ENCODE assay signal across 29 cellular contexts in genomic region chr1:160975026-160975425, GRCh38. TPM values are rescaled to one million over a fixed set of nuclear protein-coding genes. Genes with fewer than 3 reads are reported as not detected.
DNase-seq lines count a peak whose midpoint lies in the region; ATAC-seq, FAIRE-seq and TF ChIP-seq lines count a peak whose summit lies in the region.
"Had no signal": no experiment of that assay in that cellular context is flagged by ENCODE, and none has a peak within 500 bp of the region (broad histone marks: within the 10 kb centered on the region; RNA-seq: fewer than 3 reads in every experiment).

No MANE protein-coding gene starts in this region.

- POLR2A ChIA-PET in GM12878 (lab: Charles Lee): interaction anchor here (1.0 kb wide), 1 partner anchor 21 kb away, joined by 3 read pairs; the partner anchor contains the start of gene ITLN2

- TF ChIP-seq CTCF in GM12865 (IDR thresholded peaks at IDR 0.05; ENCODE audit: insufficient read depth, low read depth, low read length, missing control alignments) (no peak), GM12878 (IDR thresholded peaks at IDR 0.05 in 2 of 3, conservative IDR thresholded peaks at IDR 0.05 in 1 of 3; ENCODE audit: control insufficient read depth in 2 of 3, extremely low read depth in 1 of 3, insufficient read depth in 1 of 3, low read depth in 3 of 3, low read length in 3 of 3) (no peak), osteoblast (IDR thresholded peaks at IDR 0.05; ENCODE audit: extremely low read depth, low read depth, low read length) (no peak)

- H3K36me3 ChIP-seq in GM12878 (ENCODE audit: control insufficient read depth in 2 of 2, insufficient read depth in 2 of 2, low read length in 1 of 2): no peaks in the 10 kb centered on the region
- no peaks in the 10 kb centered on the region for H3K36me3 ChIP-seq in osteoblast (ENCODE audit: insufficient read depth, low read length)
- H3K36me3 ChIP-seq: SJSA1 had no signal

- intact Hi-C loops in GM12878 (cut with micrococcal nuclease; ENCODE audit: unreplicated experiment): no loop called here

- no peak for TF ChIP-seq RAD21 in GM12878 (IDR thresholded peaks at IDR 0.05; ENCODE audit: insufficient read depth, low read depth, low read length)

- H3K4me3 ChIP-seq in GM12865 (ENCODE audit: low read depth, low read length) (no peak overlapping the region), GM12878 (no peak overlapping the region; the same call in 1 of the 2 replicates), osteoblast (ENCODE audit: insufficient read depth, low read length) (no peak overlapping the region)
- H3K4me3 ChIP-seq: PC-9, SJSA1 had no signal

- H3K79me2 ChIP-seq in GM12878 (ENCODE audit: control insufficient read depth, insufficient read depth, low read length) (no peaks in the 10 kb centered on the region), osteoblast (ENCODE audit: insufficient read depth, low read length) (no peaks in the 10 kb centered on the region)

- no peak for TF ChIP-seq EP300 in GM12878 (IDR thresholded peaks at IDR 0.05; ENCODE audit: borderline replicate concordance in 1 of 2, control insufficient read depth in 1 of 2, low read depth in 2 of 2, low read length in 2 of 2)

- H3K9me3 ChIP-seq in GM12878 (replicated peaks; ENCODE audit: control insufficient read depth, insufficient read depth, low read length) (no peaks in the 10 kb centered on the region), osteoblast (ENCODE audit: low read depth, low read length) (no peaks in the 10 kb centered on the region)
- H3K9me3 ChIP-seq: SJSA1 had no signal

- CTCF ChIA-PET in GM12878 (lab: Yijun Ruan, JAX): interaction anchor here (1.2 to 11.0 kb wide), 5 partner anchors 8 to 197 kb away, joined by 3 to 94 read pairs (median 4); partner anchors contain the start of gene ITLN2

- H3K27ac ChIP-seq in GM12878 (ENCODE audit: control insufficient read depth, insufficient read depth) (no peak overlapping the region), osteoblast (ENCODE audit: low read depth, low read length) (no peak overlapping the region)
- H3K27ac ChIP-seq: PC-9, SJSA1 had no signal

- WGBS in GM12878 (ENCODE audit: insufficient coverage, insufficient replicate concordance, low lambda C conversion rate, missing lambda C conversion rate): 34% methylated on average over 2 of the region's 2 CpGs

- H3K4me1 ChIP-seq in GM12878 (ENCODE audit: control insufficient read depth, insufficient read depth, low read length) (peaks cover 14% of the 10 kb centered on the region), osteoblast (ENCODE audit: insufficient read depth, low read length) (no peaks in the 10 kb centered on the region)
- H3K4me1 ChIP-seq: SJSA1 had no signal

- TF ChIP-seq POLR2A in GM12878 (IDR thresholded peaks at IDR 0.05; ENCODE audit: low read depth, low read length): no peak

- H3K9ac ChIP-seq in GM12878 (ENCODE audit: control insufficient read depth, insufficient read depth, low read length): no peak overlapping the region

- no peaks in the 10 kb centered on the region for H4K20me1 ChIP-seq in GM12878 (ENCODE audit: control insufficient read depth, insufficient read depth)
- no peaks in the 10 kb centered on the region for H4K20me1 ChIP-seq in osteoblast (ENCODE audit: insufficient read depth, low read length)

- ATAC-seq in GM12878 (peak; percentile 83), GM19455 (IDR thresholded peaks at IDR 0.05; ENCODE audit: unreplicated experiment) (no peak), HG03457 (IDR thresholded peaks at IDR 0.05; ENCODE audit: unreplicated experiment) (no peak)
- ATAC-seq: HCT116, T-cell had no signal

- H3K27me3 ChIP-seq in GM12878 (replicated peaks in 1 of 2; ENCODE audit: control insufficient read depth in 2 of 2, insufficient read depth in 2 of 2, low read length in 1 of 2): no peaks in the 10 kb centered on the region
- H3K27me3 ChIP-seq in osteoblast (ENCODE audit: insufficient read depth, low read length): no peaks in the 10 kb centered on the region

- in situ Hi-C loops in GM12878 (cut with MboI): no loop called here

- FAIRE-seq in GM18507 (lab: Jason Lieb, UNC) (peak; percentile 48), GM19239 (lab: Jason Lieb, UNC) (peak; percentile 33), GM12878 (lab: Jason Lieb, UNC) (peak; percentile 35)
- FAIRE-seq: GM12892, H1 had no signal

- DNase-seq in GM12865 (ENCODE audit: low read depth) (peak; percentile 64), GM18507 (ENCODE audit: extremely low spot score, insufficient read length, low read depth) (no peak), GM19239 (ENCODE audit: insufficient read length, low spot score) (no peak), GM12878 (ENCODE audit: low read depth, low spot score) (peak; percentile 57), SKM-1 (lab: John Stamatoyannopoulos, UW; ENCODE audit: unreplicated experiment) (no peak), osteoblast (ENCODE audit: insufficient read length, low spot score, missing footprints) (no peak)
- DNase-seq: CD8-positive, alpha-beta memory T cell; DND-41; KBM-7; NCI-H1105 treated with DMSO at 0.1 percent for 48 hours; NCI-H146; NCI-H1930; NCI-H446 treated with DMSO at 0.1 percent for 48 hours; NCI-H526; NCI-H82; PC-9; Right ventricle myocardium superior; RPMI8226; T-cell had no signal

- RAD21 ChIA-PET in GM12878 (lab: Charles Lee; ENCODE audit: unreplicated experiment): interaction anchor here (0.7 to 1.6 kb wide), 4 partner anchors 23 to 295 kb away, joined by 3 to 4 read pairs (median 3); partner anchors contain the start of gene ARHGAP30

- peak overlapping the region; percentile 36 for H3K4me2 ChIP-seq in GM12878 (ENCODE audit: control insufficient read depth, insufficient read depth)
- H3K4me2 ChIP-seq in osteoblast (ENCODE audit: insufficient read depth, low read length): no peak overlapping the region
- H3K4me2 ChIP-seq: PC-9 had no signal

- SMC1A ChIA-PET in GM12878 (lab: Charles Lee; ENCODE audit: uncharacterized antibody, unreplicated experiment): interaction anchor here (0.8 to 4.9 kb wide), 5 partner anchors 23 to 248 kb away, joined by 3 to 21 read pairs (median 3); partner anchors contain the start of gene KLHDC9

- no TSS peak for BruUV-seq in GM12878 (replicated peaks; lab: Mats Ljungman, UMichigan)

- H2AFZ ChIP-seq in GM12878 (ENCODE audit: control insufficient read depth, low read depth, low read length) (no peak overlapping the region), osteoblast (ENCODE audit: low read length) (no peak overlapping the region)
- H2AFZ ChIP-seq: PC-9 had no signal

TF ChIP-seq in GM12878, 131 proteins besides CTCF, POLR2A, EP300 and RAD21 (continues in another document):
- TF ChIP-seq ZNF24 (IDR thresholded peaks at IDR 0.05): no peak
- TF ChIP-seq CREB1 (IDR thresholded peaks at IDR 0.05; ENCODE audit: low read depth): no peak
- peak; percentile 92 for TF ChIP-seq MTA2 (IDR thresholded peaks at IDR 0.05; ENCODE audit: low read depth)

RNA-seq across cellular contexts. Expression of gene ITLN2, which starts 20.4 kb away (rescaled TPM):
- not detected in 2 replicates for total RNA-seq in GM12878 (2013; cell fraction: nucleolus; rRNA removed)
- total RNA-seq in GM12878 (2014; rRNA removed): not detected in 2 replicates
- total RNA-seq in GM12878 (2014; rRNA removed; fragmentation: Illumina TruSeq; extraction: Trizol): not detected in 2 replicates
- total RNA-seq in GM12878 (2021): not detected in 2 replicates
- polyA plus RNA-seq in GM12878 (2011; ENCODE audit: low read depth): not detected
- polyA plus RNA-seq in GM12878 (2011; rRNA removed): 0.07 TPM in 1 of 2 replicates, not detected in the other
- polyA plus RNA-seq in GM12878 (2011; cell fraction: cytosol; rRNA removed): 0.10 TPM in 1 of 2 replicates, not detected in the other
- 0.12 and 0.18 TPM in 2 replicates for polyA plus RNA-seq in GM12878 (2011; cell fraction: nucleus; rRNA removed)
- not detected in 2 replicates for polyA plus RNA-seq in GM12878 (2012)
- not detected in 2 replicates for polyA plus RNA-seq in GM12878 (2014; fragmentation: Illumina TruSeq; extraction: Trizol)
- not detected for polyA plus RNA-seq in GM12878 (2014; fragmentation: Nextera tagmentation; extraction: Ambion mirVana)
- not detected in 2 replicates for polyA plus RNA-seq in GM12878 (2014; rRNA removed)
- polyA plus RNA-seq in GM12878 (2016; fragmentation: Nextera tagmentation; extraction: Ambion mirVana): not detected
- not detected in 2 replicates for polyA minus RNA-seq in GM12878 (2011; rRNA and poly(A)+ RNA removed)
- polyA minus RNA-seq in GM12878 (2011; cell fraction: cytosol; rRNA and poly(A)+ RNA removed): not detected in 2 replicates
- not detected in 2 replicates for polyA minus RNA-seq in GM12878 (2011; cell fraction: nucleus; rRNA and poly(A)+ RNA removed)
- total RNA-seq in osteoblast: not detected in 2 replicates
- total RNA-seq: A673; CD8-positive, alpha-beta memory T cell; LHCN-M2; MCF 10A; PC-9; Right ventricle myocardium superior; SJSA1; T-cell had no signal
- polyA plus RNA-seq: CD14-positive monocyte; CD8-positive, alpha-beta memory T cell had no signal

RNA-seq across cellular contexts. Expression of gene F11R, which starts 45.9 kb away (rescaled TPM):
- total RNA-seq in GM12878 (2013; cell fraction: nucleolus; rRNA removed): 90.7 and 115 TPM in 2 replicates
- total RNA-seq in GM12878 (2014; rRNA removed) (23.7 and 33.2 TPM in 2 replicates), GM12878 (2014; rRNA removed; fragmentation: Illumina TruSeq; extraction: Trizol) (29.5 and 31.9 TPM in 2 replicates), GM12878 (2021) (29.8 and 33.2 TPM in 2 replicates), osteoblast (0.72 and 1.2 TPM in 2 replicates)
- polyA plus RNA-seq in GM12878 (2011; ENCODE audit: low read depth): 18.2 TPM
- polyA plus RNA-seq in GM12878 (2011; rRNA removed) (51.8 and 80.9 TPM in 2 replicates), GM12878 (2014; fragmentation: Illumina TruSeq; extraction: Trizol) (54.5 and 71.7 TPM in 2 replicates), GM12878 (2014; fragmentation: Nextera tagmentation; extraction: Ambion mirVana) (10 to 100 TPM; 15.3 TPM), GM12878 (2014; rRNA removed) (21.0 and 23.4 TPM in 2 replicates), GM12878 (2016; fragmentation: Nextera tagmentation; extraction: Ambion mirVana) (10 to 100 TPM; 21.3 to 24.9 TPM)
- 63.3 and 86.3 TPM in 2 replicates for polyA plus RNA-seq in GM12878 (2011; cell fraction: cytosol; rRNA removed)
- 29.5 and 52.8 TPM in 2 replicates for polyA plus RNA-seq in GM12878 (2011; cell fraction: nucleus; rRNA removed)
- polyA plus RNA-seq in GM12878 (2012): 27.6 and 42.8 TPM in 2 replicates
- 82.5 and 112 TPM in 2 replicates for polyA minus RNA-seq in GM12878 (2011; rRNA and poly(A)+ RNA removed)
- 13.3 and 16.4 TPM in 2 replicates for polyA minus RNA-seq in GM12878 (2011; cell fraction: cytosol; rRNA and poly(A)+ RNA removed)
- 10.6 and 12.9 TPM in 2 replicates for polyA minus RNA-seq in GM12878 (2011; cell fraction: nucleus; rRNA and poly(A)+ RNA removed)

Comparison
In these comparisons a context has a peak if more than half of its experiments do, and no peak if none do; other contexts are left out.
1. DNase-seq: peak in GM12865 (single experiment) and GM12878 (single experiment); none in GM18507 (single experiment), GM19239 (single experiment), SKM-1 (single experiment) and osteoblast (single experiment).
2. RNA of gene F11R, which starts 45.9 kb away (total RNA-seq): 23.7 to 115 TPM in GM12878; 0.72 to 1.2 TPM in osteoblast; every median in the first group is over 10 times any median in the second.